Comparison of ENCODE assay signal across 8 cellular contexts in genomic region chr14:74492413-74493342, GRCh38. TPM values are rescaled to one million over a fixed set of nuclear protein-coding genes. Genes with fewer than 3 reads are reported as not detected.
DNase-seq lines count a peak whose midpoint lies in the region; ATAC-seq and TF ChIP-seq lines count a peak whose summit lies in the region.

Gene NPC2, minus strand, starts transcription at chr14:74493305. Its CDS starts 31 bp downstream, at chr14:74493274.

- H3K36me3 Mint-ChIP-seq in CD14-positive monocyte, result peaks cover 7 to 17% of the 10 kb centered on the region in 2 donors

- no peaks in the 10 kb centered on the region for H3K27me3 ChIP-seq in brain microvascular endothelial cell (replicated peaks)

- DNase-seq in CD14-positive monocyte (ENCODE audit: low spot score), result no peak
- peak; percentile 32 for DNase-seq in KG1 (lab: John Stamatoyannopoulos, UW)
- no peak for DNase-seq in brain microvascular endothelial cell
- DNase-seq in left lobe of liver (ENCODE audit: low spot score), result no peak
- DNase-seq in substantia nigra (lab: John Stamatoyannopoulos, UW), result peak in 1 of 49 donors; percentile 55
- DNase-seq in EL, result no peak
- DNase-seq in NCI-H2227 treated with DMSO at 0.1 percent for 48 hours (lab: John Stamatoyannopoulos, UW), result no peak

- peak within 1 kb of the TSS; percentile 98 for H3K4me3 ChIP-seq in brain microvascular endothelial cell (ENCODE audit: low read depth, low read length)

- in situ Hi-C loops in brain microvascular endothelial cell (cut with HindIII; ENCODE audit: low pct_ligation_motif_present, low sequenced_read_pairs), result no loop called here

- no peak for TF ChIP-seq CTCF in CD14-positive monocyte (IDR thresholded peaks at IDR 0.05)
- no peak for TF ChIP-seq CTCF in brain microvascular endothelial cell (IDR thresholded peaks at IDR 0.05; ENCODE audit: low read depth, low read length, missing control alignments)

- no peaks in the 10 kb centered on the region for H3K36me3 ChIP-seq in brain microvascular endothelial cell (replicated peaks)

- peaks cover 0 to 1% (median 0%) of the 10 kb centered on the region in 3 donors for H3K27me3 Mint-ChIP-seq in CD14-positive monocyte (ENCODE audit: low read depth in 3 of 3)

- intact Hi-C loops in CD14-positive monocyte (cut with micrococcal nuclease), result loop anchor here (2.0 to 5.0 kb wide), 2 partner anchors 124 to 405 kb away; no protein-coding TSS in a partner anchor

- no peaks in the 10 kb centered on the region for H3K9me3 Mint-ChIP-seq in CD14-positive monocyte

- ATAC-seq in GM21381 (IDR thresholded peaks at IDR 0.05; ENCODE audit: unreplicated experiment) (peak; percentile 7), left lobe of liver (no peak)

- H3K27ac ChIP-seq in brain microvascular endothelial cell, result peak within 1 kb of the TSS; percentile 83
- peak within 1 kb of the TSS; percentile 88 for H3K27ac ChIP-seq in substantia nigra (ENCODE audit: low read depth, low read length, poor library complexity, severe bottlenecking)

- peak within 1 kb of the TSS in 6 of 7 donors; percentile 87 to 94 (median 92) for H3K27ac Mint-ChIP-seq in CD14-positive monocyte

- H3K4me3 Mint-ChIP-seq in CD14-positive monocyte, result peak within 1 kb of the TSS; percentile 84 to 92

- H3K4me1 Mint-ChIP-seq in CD14-positive monocyte, result peaks cover 47% of the 10 kb centered on the region

RNA-seq across cellular contexts. Expression of gene NPC2, which starts in this region (rescaled TPM):
- 100 to 1,000 TPM; 675 to 772 TPM for polyA plus RNA-seq in CD14-positive monocyte
- 35.4 TPM for total RNA-seq in left lobe of liver
